8 cellular contexts compared by ENCODE assay signal in the genomic region with DNA sequence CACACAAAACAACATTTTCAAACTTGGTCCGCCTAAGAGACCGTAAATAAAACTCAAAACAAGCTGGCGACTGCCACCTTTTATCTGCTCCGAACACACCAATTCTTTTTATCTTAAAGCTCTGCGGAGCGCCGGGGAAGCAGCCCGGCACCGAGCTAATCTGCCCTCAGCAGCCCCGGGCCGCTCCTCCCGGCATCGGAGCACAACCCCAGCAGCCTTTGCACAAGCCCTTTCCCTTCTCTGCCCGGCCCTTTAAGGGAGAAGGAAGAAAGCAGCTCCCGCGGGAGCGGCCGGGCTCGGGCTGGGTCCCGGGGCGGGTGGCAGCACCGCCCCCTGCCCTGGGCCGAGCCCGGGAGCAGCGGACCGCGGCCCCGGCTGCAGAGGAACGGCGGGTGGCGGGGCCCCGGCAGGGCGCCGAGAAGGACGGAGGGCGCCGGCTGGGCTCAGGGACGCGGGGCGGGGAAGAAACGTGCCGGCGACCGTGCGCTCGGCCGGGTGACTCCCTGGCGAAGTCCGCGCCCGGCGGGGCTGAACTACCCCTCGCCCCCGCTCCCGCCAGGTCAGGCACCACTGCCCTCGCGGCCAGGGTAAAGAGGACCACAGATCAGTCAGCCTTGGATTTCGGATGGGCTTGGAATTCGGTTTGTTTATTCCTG.
DNase-seq lines count a peak whose midpoint lies in the region; ATAC-seq and TF ChIP-seq lines count a peak whose summit lies in the region.

No MANE protein-coding gene starts in this region.

- DNase-seq in AG10803 (ENCODE audit: low read depth) (peak; percentile 7), SW480 (ENCODE audit: low spot score) (peak; percentile 51), epithelial cell of proximal tubule (ENCODE audit: low read depth) (no peak), UCSD-AML1 (lab: John Stamatoyannopoulos, UW; ENCODE audit: unreplicated experiment) (no peak), NCI-H1048 (lab: John Stamatoyannopoulos, UW) (no peak), inferior parietal cortex (ENCODE audit: extremely low spot score) (no peak)

- peak overlapping the region; percentile 25 for H3K27ac ChIP-seq in muscle layer of colon (ENCODE audit: low read depth, low read length)

- peak; percentile 31 for ATAC-seq in GM21723 (IDR thresholded peaks at IDR 0.05; ENCODE audit: unreplicated experiment)

- peaks cover 34% of the 10 kb centered on the region for H3K4me1 ChIP-seq in muscle layer of colon (ENCODE audit: insufficient read depth, low read length)

- H3K36me3 ChIP-seq in muscle layer of colon (ENCODE audit: insufficient read depth, low read length): no peaks in the 10 kb centered on the region

- H3K9ac ChIP-seq in muscle layer of colon (ENCODE audit: low read length): no peak overlapping the region

- H3K9me3 ChIP-seq in muscle layer of colon (ENCODE audit: low read length): no peaks in the 10 kb centered on the region

- H3K27me3 ChIP-seq in muscle layer of colon (ENCODE audit: control insufficient read depth in 1 of 2, insufficient read depth in 2 of 2, low read length in 2 of 2): peaks cover 69 to 80% of the 10 kb centered on the region in 2 donors

- H3K4me3 ChIP-seq in AG10803 (ENCODE audit: low read length): peak overlapping the region; percentile 53
- peak overlapping the region; percentile 74 for H3K4me3 ChIP-seq in epithelial cell of proximal tubule (ENCODE audit: low read depth, low read length)
- H3K4me3 ChIP-seq in muscle layer of colon (ENCODE audit: low read depth in 1 of 2, low read length in 2 of 2): peak overlapping the region; percentile 44 to 65

- TF ChIP-seq CTCF in AG10803 (conservative IDR thresholded peaks at IDR 0.05; ENCODE audit: low read length): no peak
- TF ChIP-seq CTCF in epithelial cell of proximal tubule (conservative IDR thresholded peaks at IDR 0.05; ENCODE audit: low read depth, low read length): no peak

Comparison
In these comparisons a context has a peak if more than half of its experiments do, and no peak if none do; other contexts are left out.
1. DNase-seq: peak in AG10803 (single experiment) and SW480 (single experiment); none in epithelial cell of proximal tubule (single experiment), UCSD-AML1 (single experiment), NCI-H1048 (single experiment) and inferior parietal cortex (single experiment).
2. Peak in every context shown above with its lines, with median percentiles within 50 percentile points of each other: H3K4me3 ChIP-seq.